ENCODE assay signal across 17 cellular contexts in the genomic region with DNA sequence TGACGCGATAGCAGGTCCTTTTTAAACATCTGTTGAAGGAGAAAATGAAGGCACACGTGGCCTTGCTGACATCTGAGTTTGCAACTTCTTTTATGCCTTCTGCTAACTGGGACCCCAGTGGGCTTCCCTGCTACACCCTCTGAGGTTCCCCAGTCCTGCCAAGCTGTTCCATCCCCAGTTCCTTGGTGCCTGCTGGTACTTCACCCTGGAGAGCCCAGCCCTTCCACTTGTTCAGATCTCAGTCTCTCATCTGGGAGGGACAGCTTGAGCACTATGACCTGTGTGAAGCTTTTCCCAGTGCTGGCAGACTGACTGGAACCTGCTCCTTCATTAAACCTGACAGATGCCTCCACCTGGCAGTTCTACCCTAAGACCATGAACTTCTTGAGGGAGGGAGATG.
DNase-seq lines count a peak whose midpoint lies in the region; ATAC-seq, FAIRE-seq and TF ChIP-seq lines count a peak whose summit lies in the region.
"Had no signal": no experiment of that assay in that cellular context is flagged by ENCODE, and none has a peak within 500 bp of the region (broad histone marks: within the 10 kb centered on the region; RNA-seq: fewer than 3 reads in every experiment).

No MANE protein-coding gene starts in this region.

- peak overlapping the region; percentile 18 for H3K4me3 Mint-ChIP-seq in natural killer cell treated with Interleukin-12 subunit alpha and Interleukin-12 subunit beta and Interleukin-15 and Interleukin-18, amount 100 ng/mL, for 72 hours
- no peak overlapping the region for H3K4me3 Mint-ChIP-seq in natural killer cell
- no peak overlapping the region for H3K4me3 Mint-ChIP-seq in nephron progenitor cell
- H3K4me3 Mint-ChIP-seq: CD4-positive, alpha-beta T cell had no signal

- H3K4me1 ChIP-seq in HAP-1, result peaks cover 5% of the 10 kb centered on the region; the same call in 1 of the 2 replicates

- H3K27ac Mint-ChIP-seq in natural killer cell treated with Interleukin-12 subunit alpha and Interleukin-12 subunit beta and Interleukin-15 and Interleukin-18, amount 100 ng/mL, for 72 hours, result no peak overlapping the region
- H3K27ac Mint-ChIP-seq in natural killer cell (peak overlapping the region in 1 of 2 donors; percentile 40), nephron progenitor cell (peak overlapping the region; percentile 33)
- H3K27ac Mint-ChIP-seq: CD4-positive, alpha-beta T cell had no signal

- no peaks in the 10 kb centered on the region for H3K36me3 Mint-ChIP-seq in natural killer cell treated with Interleukin-12 subunit alpha and Interleukin-12 subunit beta and Interleukin-15 and Interleukin-18, amount 100 ng/mL, for 72 hours
- H3K36me3 Mint-ChIP-seq in natural killer cell, result no peaks in the 10 kb centered on the region
- peaks cover 20% of the 10 kb centered on the region for H3K36me3 Mint-ChIP-seq in nephron progenitor cell (ENCODE audit: low read depth)

- H3K9me3 ChIP-seq in HAP-1, result no peaks in the 10 kb centered on the region

- no peak overlapping the region for H3K4me3 ChIP-seq in bronchial epithelial cell (ENCODE audit: low read depth, low read length)
- H3K4me3 ChIP-seq in HAP-1, result no peak overlapping the region
- H3K4me3 ChIP-seq: GM12878, GM23248 had no signal

- H3K4me1 Mint-ChIP-seq in natural killer cell treated with Interleukin-12 subunit alpha and Interleukin-12 subunit beta and Interleukin-15 and Interleukin-18, amount 100 ng/mL, for 72 hours (ENCODE audit: low read depth in 2 of 2), result peaks cover 6 to 13% of the 10 kb centered on the region in 2 donors
- H3K4me1 Mint-ChIP-seq in natural killer cell (peaks cover 12 to 24% of the 10 kb centered on the region in 2 donors), nephron progenitor cell (peaks cover 6% of the 10 kb centered on the region)

- FAIRE-seq in bronchial epithelial cell (lab: Jason Lieb, UNC), result peak; percentile 76
- FAIRE-seq: GM12878, GM18507, H54 had no signal

- H3K27me3 Mint-ChIP-seq in natural killer cell treated with Interleukin-12 subunit alpha and Interleukin-12 subunit beta and Interleukin-15 and Interleukin-18, amount 100 ng/mL, for 72 hours, result no peaks in the 10 kb centered on the region
- H3K27me3 Mint-ChIP-seq in natural killer cell (ENCODE audit: low read depth in 2 of 2) (no peaks in the 10 kb centered on the region), nephron progenitor cell (ENCODE audit: low read depth, poor library complexity) (peaks cover 2% of the 10 kb centered on the region)
- H3K27me3 Mint-ChIP-seq: CD4-positive, alpha-beta T cell had no signal

- ATAC-seq in natural killer cell treated with Interleukin-12 subunit alpha and Interleukin-12 subunit beta and Interleukin-15 and Interleukin-18, amount 100 ng/mL, for 72 hours, result no peak
- ATAC-seq in natural killer cell, result no peak
- no peak for ATAC-seq in left ventricle myocardium superior
- ATAC-seq: GM12878 had no signal

- no peaks in the 10 kb centered on the region for H3K36me3 ChIP-seq in bronchial epithelial cell (ENCODE audit: control insufficient read depth, insufficient read depth, low read length)
- no peaks in the 10 kb centered on the region for H3K36me3 ChIP-seq in HAP-1 (replicated peaks)

- TF ChIP-seq CTCF in natural killer cell (IDR thresholded peaks at IDR 0.05), result no peak
- TF ChIP-seq CTCF in bronchial epithelial cell (IDR thresholded peaks at IDR 0.05; ENCODE audit: insufficient read depth, low read length, severe bottlenecking), result no peak
- no peak for TF ChIP-seq CTCF in nephron progenitor cell (IDR thresholded peaks at IDR 0.05)

- in situ Hi-C loops in HAP-1 (cut with MboI; ENCODE audit: low sequenced_read_pairs), result no loop called here

- no peaks in the 10 kb centered on the region for H3K27me3 ChIP-seq in bronchial epithelial cell (ENCODE audit: control insufficient read depth, insufficient read depth, low read length)
- no peaks in the 10 kb centered on the region for H3K27me3 ChIP-seq in HAP-1 (ENCODE audit: low read depth)

- no peaks in the 10 kb centered on the region for H3K9me3 Mint-ChIP-seq in natural killer cell treated with Interleukin-12 subunit alpha and Interleukin-12 subunit beta and Interleukin-15 and Interleukin-18, amount 100 ng/mL, for 72 hours
- no peaks in the 10 kb centered on the region for H3K9me3 Mint-ChIP-seq in natural killer cell
- peaks cover 8% of the 10 kb centered on the region for H3K9me3 Mint-ChIP-seq in nephron progenitor cell
- H3K9me3 Mint-ChIP-seq: CD4-positive, alpha-beta T cell had no signal

- intact Hi-C loops in natural killer cell (cut with micrococcal nuclease) (no loop called here), left ventricle myocardium superior (cut with micrococcal nuclease) (no loop called here)

- no peak for DNase-seq in natural killer cell treated with Interleukin-12 subunit alpha and Interleukin-12 subunit beta and Interleukin-15 and Interleukin-18, amount 100 ng/mL, for 72 hours (ENCODE audit: low spot score)
- no peak for DNase-seq in natural killer cell
- DNase-seq in bronchial epithelial cell (ENCODE audit: low read depth), result no peak
- no peak for DNase-seq in nephron progenitor cell
- no peak for DNase-seq in HAP-1 (ENCODE audit: low spot score in 2 of 2)
- no peak for DNase-seq in mesenteric fat pad (ENCODE audit: low spot score)
- DNase-seq in left ventricle myocardium superior, result no peak
- DNase-seq: 8988T; AML-193; C1 segment of cervical spinal cord; Calu3; CD4-positive, alpha-beta T cell; DMS 273 treated with DMSO at 0.1 percent for 48 hours; GM23248 had no signal
